18 cellular contexts compared by ENCODE assay signal in the genomic region with DNA sequence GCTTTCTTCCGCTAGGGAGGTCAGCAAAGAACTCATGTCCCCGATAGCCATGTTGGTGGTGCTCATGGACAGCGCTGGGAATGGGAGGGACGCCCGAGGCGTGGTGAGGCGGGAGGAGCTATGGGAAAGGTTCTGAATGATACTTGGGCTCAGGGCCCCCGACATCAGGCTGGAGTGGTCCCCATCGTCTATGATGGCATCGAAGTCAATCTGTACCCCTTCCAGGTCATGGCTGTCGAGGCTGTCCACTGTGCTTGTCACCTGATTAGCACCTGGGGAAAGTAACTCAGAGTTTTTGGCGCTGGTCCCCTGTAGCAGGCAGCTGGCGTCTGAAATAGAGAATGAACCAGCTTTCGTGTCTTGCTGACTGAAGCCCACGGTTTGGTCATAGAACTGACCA.
"Had no signal": no experiment of that assay in that cellular context is flagged by ENCODE, and none has a peak within 500 bp of the region (broad histone marks: within the 10 kb centered on the region; RNA-seq: fewer than 3 reads in every experiment).

No MANE protein-coding gene starts in this region.

- H3K4me3 Mint-ChIP-seq: dendritic cell treated with granulocyte-macrophage colony-stimulating factor and Interleukin-4, amounts not matched to agents 40 ng/mL and 50 ng/mL, for 4 days; effector memory CD8-positive, alpha-beta T cell; endodermal cell; mesothelial cell of epicardium had no signal

- H3K27ac ChIP-seq: colonic mucosa, epithelial cell of prostate, esophagus muscularis mucosa, foreskin keratinocyte, gastroesophageal sphincter, heart left ventricle, left lung, lower lobe of right lung had no signal

- H3K36me3 ChIP-seq: colonic mucosa had no signal

- DNase-seq: colonic mucosa; cortex of kidney; effector CD8-positive, alpha-beta T cell; effector memory CD8-positive, alpha-beta T cell; endodermal cell; foreskin keratinocyte; left cardiac atrium; left ventricle myocardium superior; lower lobe of right lung; mesenchymal stem cell; mucosa of descending colon had no signal

- H3K9me3 Mint-ChIP-seq: dendritic cell treated with granulocyte-macrophage colony-stimulating factor and Interleukin-4, amounts not matched to agents 40 ng/mL and 50 ng/mL, for 4 days; effector memory CD8-positive, alpha-beta T cell; endodermal cell; mesothelial cell of epicardium had no signal

- H3K27me3 Mint-ChIP-seq: dendritic cell treated with granulocyte-macrophage colony-stimulating factor and Interleukin-4, amounts not matched to agents 40 ng/mL and 50 ng/mL, for 4 days had no signal

- H3K27ac Mint-ChIP-seq: dendritic cell treated with granulocyte-macrophage colony-stimulating factor and Interleukin-4, amounts not matched to agents 40 ng/mL and 50 ng/mL, for 4 days; effector memory CD8-positive, alpha-beta T cell; endodermal cell; mesothelial cell of epicardium had no signal

- H3K4me3 ChIP-seq: colonic mucosa, esophagus muscularis mucosa, gastroesophageal sphincter, heart left ventricle, left lung, lower lobe of right lung, mucosa of descending colon had no signal

- H3K4me1 ChIP-seq: colonic mucosa, esophagus muscularis mucosa, foreskin keratinocyte, gastroesophageal sphincter, heart left ventricle, left lung, lower lobe of right lung had no signal

- ATAC-seq: effector memory CD8-positive, alpha-beta T cell; foreskin keratinocyte; gastroesophageal sphincter; left cardiac atrium; left lung; left ventricle myocardium superior; lower lobe of right lung; mucosa of descending colon had no signal

- H3K9me3 ChIP-seq: colonic mucosa, esophagus muscularis mucosa, gastroesophageal sphincter, heart left ventricle, left lung, lower lobe of right lung, mucosa of descending colon had no signal

- H3K27me3 ChIP-seq: colonic mucosa, esophagus muscularis mucosa, foreskin keratinocyte, gastroesophageal sphincter, left lung had no signal
